ENCODE assay signal across 8 cellular contexts in genomic region chr18:45874501-45875184, GRCh38. TPM values are rescaled to one million over a fixed set of nuclear protein-coding genes. Genes with fewer than 3 reads are reported as not detected.
DNase-seq lines count a peak whose midpoint lies in the region; ATAC-seq, FAIRE-seq and TF ChIP-seq lines count a peak whose summit lies in the region.

No MANE protein-coding gene starts in this region.

- in situ Hi-C loops in HepG2 (cut with HindIII; ENCODE audit: extremely low pct_ligation_motif_present, low pct_unique_long_range_greater_than_20kb) = no loop called here

- peak overlapping the region; percentile 63 for H3K4me3 Mint-ChIP-seq in activated naive CD8-positive, alpha-beta T cell treated with anti-CD3 and anti-CD28 coated beads, Interleukin-2, amount 10 ng/mL, durations not matched to agents 7 days and 5 days
- peak overlapping the region; percentile 29 for H3K4me3 Mint-ChIP-seq in stimulated activated naive CD8-positive, alpha-beta T cell treated with anti-CD3 and anti-CD28 coated beads, Interleukin-15, Interleukin-2, amounts not matched to agents 100 ng/mL and 50 ng/mL, for 24 hours

- peaks cover 68% of the 10 kb centered on the region for H3K36me3 Mint-ChIP-seq in activated naive CD8-positive, alpha-beta T cell treated with anti-CD3 and anti-CD28 coated beads, Interleukin-2, amount 10 ng/mL, durations not matched to agents 7 days and 5 days
- peaks cover 75% of the 10 kb centered on the region for H3K36me3 Mint-ChIP-seq in stimulated activated naive CD8-positive, alpha-beta T cell treated with anti-CD3 and anti-CD28 coated beads, Interleukin-15, Interleukin-2, amounts not matched to agents 100 ng/mL and 50 ng/mL, for 24 hours (ENCODE audit: low read depth)

- peaks cover 86% of the 10 kb centered on the region for H3K36me3 ChIP-seq in DND-41 (ENCODE audit: insufficient read depth, low read length)
- H3K36me3 ChIP-seq in stomach = peaks cover 21 to 96% (median 93%) of the 10 kb centered on the region in 4 donors
- peaks cover 6 to 46% of the 10 kb centered on the region in 2 experiments; a peak in 4 of 5 replicates for H3K36me3 ChIP-seq in HepG2 (replicated peaks in 1 of 2; ENCODE audit: control insufficient read depth in 1 of 2, insufficient read depth in 2 of 2, low read length in 2 of 2)

- H3K4me2 ChIP-seq in DND-41 (ENCODE audit: insufficient read depth, low read length) (no peak overlapping the region), HepG2 (ENCODE audit: low read depth, low read length) (no peak overlapping the region)

- no peaks in the 10 kb centered on the region for H3K27me3 ChIP-seq in DND-41 (ENCODE audit: insufficient read depth, low read length, poor library complexity)
- H3K27me3 ChIP-seq in stomach = no peaks in the 10 kb centered on the region
- no peaks in the 10 kb centered on the region for H3K27me3 ChIP-seq in HepG2 (ENCODE audit: control insufficient read depth in 1 of 2, insufficient read depth in 2 of 2, low read length in 2 of 2)

- TF ChIP-seq CTCF in DND-41 (IDR thresholded peaks at IDR 0.05; ENCODE audit: borderline replicate concordance, extremely low read depth, low read length, poor library complexity, severe bottlenecking) (no peak), NB4 (IDR thresholded peaks at IDR 0.05; ENCODE audit: low read depth, low read length) (no peak), stomach (IDR thresholded peaks at IDR 0.05) (no peak), HepG2 (CRISPR knock-in tag; IDR thresholded peaks at IDR 0.05) (no peak)

- peaks cover 3% of the 10 kb centered on the region for H3K9me3 ChIP-seq in DND-41 (ENCODE audit: insufficient read depth, low read length, severe bottlenecking)
- no peaks in the 10 kb centered on the region for H3K9me3 ChIP-seq in stomach
- no peaks in the 10 kb centered on the region for H3K9me3 ChIP-seq in HepG2 (ENCODE audit: low read length)

- 83 to 89% (median 86%) methylated on average over 5 of the region's 5 CpGs for WGBS in stomach, 5 donors
- WGBS in HepG2 (ENCODE audit: low lambda C conversion rate) = 98% methylated on average over 5 of the region's 5 CpGs

- POLR2A ChIA-PET in activated naive CD8-positive, alpha-beta T cell treated with anti-CD3 and anti-CD28 coated beads, Interleukin-2, amount 10 ng/mL, durations not matched to agents 7 days and 5 days (lab: Charles Lee) = no interaction called here
- POLR2A ChIA-PET in HepG2 (lab: Yijun Ruan, JAX) = no interaction called here

- no peaks in the 10 kb centered on the region for H4K20me1 ChIP-seq in DND-41 (ENCODE audit: insufficient read depth, low read length)
- no peaks in the 10 kb centered on the region for H4K20me1 ChIP-seq in HepG2 (ENCODE audit: insufficient read depth, low read length)

- no TSS peak for BruUV-seq in HepG2 (replicated peaks; lab: Mats Ljungman, UMichigan)

- no peak for TF ChIP-seq RAD21 in HepG2 (CRISPR knock-in tag; IDR thresholded peaks at IDR 0.05)

- no peak for FAIRE-seq in HepG2 (lab: Jason Lieb, UNC)

- H3K9ac ChIP-seq in DND-41 (ENCODE audit: low read depth, low read length) (no peak overlapping the region), HepG2 (ENCODE audit: insufficient read depth, low read depth, low read length) (no peak overlapping the region)

- H3K9me3 Mint-ChIP-seq in activated naive CD8-positive, alpha-beta T cell treated with anti-CD3 and anti-CD28 coated beads, Interleukin-2, amount 10 ng/mL, durations not matched to agents 7 days and 5 days = peaks cover 16% of the 10 kb centered on the region
- H3K9me3 Mint-ChIP-seq in stimulated activated naive CD8-positive, alpha-beta T cell treated with anti-CD3 and anti-CD28 coated beads, Interleukin-15, Interleukin-2, amounts not matched to agents 100 ng/mL and 50 ng/mL, for 24 hours = peaks cover 14% of the 10 kb centered on the region

- intact Hi-C loops in stomach (cut with DNase I; ENCODE audit: low total_unique reads) = loop anchor here (10.0 kb wide), 1 partner anchor 180 kb away; no protein-coding TSS in a partner anchor
- intact Hi-C loops in HepG2 (cut with micrococcal nuclease; ENCODE audit: unreplicated experiment) = no loop called here

- H2AFZ ChIP-seq in DND-41 (ENCODE audit: low read depth, low read length) = no peak overlapping the region
- no peak overlapping the region for H2AFZ ChIP-seq in HepG2 (ENCODE audit: low read length)

- no peaks in the 10 kb centered on the region for H3K27me3 Mint-ChIP-seq in activated naive CD8-positive, alpha-beta T cell treated with anti-CD3 and anti-CD28 coated beads, Interleukin-2, amount 10 ng/mL, durations not matched to agents 7 days and 5 days
- H3K27me3 Mint-ChIP-seq in stimulated activated naive CD8-positive, alpha-beta T cell treated with anti-CD3 and anti-CD28 coated beads, Interleukin-15, Interleukin-2, amounts not matched to agents 100 ng/mL and 50 ng/mL, for 24 hours = no peaks in the 10 kb centered on the region

- peak; percentile 14 for DNase-seq in DND-41
- peak; percentile 8 for DNase-seq in NB4 (ENCODE audit: low read depth)
- DNase-seq in activated naive CD8-positive, alpha-beta T cell treated with anti-CD3 and anti-CD28 coated beads, Interleukin-2, amount 10 ng/mL, durations not matched to agents 7 days and 5 days = peak; percentile 47
- no peak for DNase-seq in ureter (ENCODE audit: low spot score)
- DNase-seq in stomach = no peak
- no peak for DNase-seq in HepG2 (ENCODE audit: low spot score)

- no peaks in the 10 kb centered on the region for H3K79me2 ChIP-seq in DND-41 (ENCODE audit: insufficient read depth, low read length)
- no peaks in the 10 kb centered on the region for H3K79me2 ChIP-seq in HepG2 (ENCODE audit: insufficient read depth, low read length)

- no peak for ATAC-seq in DND-41 (ENCODE audit: insufficient read depth, low read depth)
- peak; percentile 91 for ATAC-seq in GM21576 (IDR thresholded peaks at IDR 0.05; ENCODE audit: unreplicated experiment)
- peak; percentile 88 for ATAC-seq in activated naive CD8-positive, alpha-beta T cell treated with anti-CD3 and anti-CD28 coated beads, Interleukin-2, amount 10 ng/mL, durations not matched to agents 7 days and 5 days (ENCODE audit: low read depth)
- ATAC-seq in HepG2 = no peak

- H3K4me1 ChIP-seq in DND-41 (ENCODE audit: insufficient read depth, low read length) = no peaks in the 10 kb centered on the region
- H3K4me1 ChIP-seq in stomach = peaks cover 0 to under 1% (median 0%) of the 10 kb centered on the region in 4 donors
- no peaks in the 10 kb centered on the region for H3K4me1 ChIP-seq in HepG2 (ENCODE audit: insufficient read depth, low read length)

- CTCF ChIA-PET in HepG2 (lab: Yijun Ruan, JAX; ENCODE audit: low intra/inter-chr PET ratio, low total read pairs) = no interaction called here

- peaks cover 25% of the 10 kb centered on the region for H3K4me1 Mint-ChIP-seq in activated naive CD8-positive, alpha-beta T cell treated with anti-CD3 and anti-CD28 coated beads, Interleukin-2, amount 10 ng/mL, durations not matched to agents 7 days and 5 days
- peaks cover 38% of the 10 kb centered on the region for H3K4me1 Mint-ChIP-seq in stimulated activated naive CD8-positive, alpha-beta T cell treated with anti-CD3 and anti-CD28 coated beads, Interleukin-15, Interleukin-2, amounts not matched to agents 100 ng/mL and 50 ng/mL, for 24 hours (ENCODE audit: low read depth)

- TF ChIP-seq EP300 in stomach (IDR thresholded peaks at IDR 0.05) = no peak
- no peak for TF ChIP-seq EP300 in HepG2 (IDR thresholded peaks at IDR 0.05; ENCODE audit: low read depth in 2 of 2, low read length in 2 of 2)
- no peak for TF ChIP-seq EP300 in HepG2 (CRISPR knock-in tag; IDR thresholded peaks at IDR 0.05; ENCODE audit: borderline replicate concordance)

- peak overlapping the region; percentile 88 for H3K27ac Mint-ChIP-seq in activated naive CD8-positive, alpha-beta T cell treated with anti-CD3 and anti-CD28 coated beads, Interleukin-2, amount 10 ng/mL, durations not matched to agents 7 days and 5 days
- peak overlapping the region; percentile 96 for H3K27ac Mint-ChIP-seq in stimulated activated naive CD8-positive, alpha-beta T cell treated with anti-CD3 and anti-CD28 coated beads, Interleukin-15, Interleukin-2, amounts not matched to agents 100 ng/mL and 50 ng/mL, for 24 hours

- TF ChIP-seq POLR2A in NB4 (IDR thresholded peaks at IDR 0.05; ENCODE audit: extremely low read depth, insufficient read length) (no peak), stomach (IDR thresholded peaks at IDR 0.05) (no peak), HepG2 (IDR thresholded peaks at IDR 0.05; ENCODE audit: insufficient read depth in 1 of 2, low read depth in 2 of 2, low read length in 2 of 2) (no peak)

- H3K27ac ChIP-seq in DND-41 (ENCODE audit: low read length) = no peak overlapping the region
- no peak overlapping the region for H3K27ac ChIP-seq in stomach
- H3K27ac ChIP-seq in HepG2 (ENCODE audit: extremely low read length, insufficient read depth, low read length) = no peak overlapping the region

- H3K4me3 ChIP-seq in DND-41 (ENCODE audit: low read depth in 1 of 2, low read length in 2 of 2) (no peak overlapping the region), NB4 (ENCODE audit: low read depth, low read length) (no peak overlapping the region), stomach (no peak overlapping the region), HepG2 (replicated peaks in 1 of 3; ENCODE audit: insufficient read depth in 1 of 3, low read depth in 2 of 3, low read length in 3 of 3) (no peak overlapping the region)

RNA-seq across cellular contexts. Expression of gene SIGLEC15, which starts 49.2 kb away (rescaled TPM):
- not detected for total RNA-seq in activated naive CD8-positive, alpha-beta T cell treated with anti-CD3 and anti-CD28 coated beads, Interleukin-2, amount 10 ng/mL, durations not matched to agents 7 days and 5 days
- total RNA-seq in ureter = 8.4 TPM
- total RNA-seq in stomach = 1 to 10 TPM in 1 of 5 donors, under 1 TPM in 1, not detected in 3; 0.92 to 5.5 TPM
- polyA plus RNA-seq in stomach = under 1 TPM; 0.10 to 0.76 (median 0.25) TPM
- not detected in 2 replicates for total RNA-seq in HepG2 (2016; rRNA removed; fragmentation: Illumina TruSeq; extraction: Trizol)
- not detected in 2 replicates for total RNA-seq in HepG2 (2016; cell fraction: cytosol; rRNA removed; fragmentation: Illumina TruSeq; extraction: Trizol; ENCODE audit: low read depth)
- total RNA-seq in HepG2 (2016; cell fraction: insoluble cytoplasmic fraction; rRNA removed; fragmentation: Illumina TruSeq; extraction: Trizol) = not detected in 2 replicates
- not detected in 2 replicates for total RNA-seq in HepG2 (2016; cell fraction: membrane; rRNA removed; fragmentation: Illumina TruSeq; extraction: Trizol)
- not detected in 2 replicates for total RNA-seq in HepG2 (2016; cell fraction: nucleus; rRNA removed; fragmentation: Illumina TruSeq; extraction: Trizol)
- not detected in 2 replicates for polyA plus RNA-seq in HepG2 (2011; rRNA removed)
- polyA plus RNA-seq in HepG2 (2011; cell fraction: cytosol; rRNA removed) = not detected in 2 replicates
- not detected in 2 replicates for polyA plus RNA-seq in HepG2 (2011; cell fraction: nucleus; rRNA removed)
- not detected in 2 replicates for polyA plus RNA-seq in HepG2 (2012)
- polyA plus RNA-seq in HepG2 (2016; cell fraction: cytosol; fragmentation: Illumina TruSeq; extraction: Trizol; ENCODE audit: low read depth) = not detected in 2 replicates
- not detected in 2 replicates for polyA plus RNA-seq in HepG2 (2016; cell fraction: insoluble cytoplasmic fraction; fragmentation: Illumina TruSeq; extraction: Trizol; ENCODE audit: low read depth)
- polyA plus RNA-seq in HepG2 (2016; cell fraction: membrane; fragmentation: Illumina TruSeq; extraction: Trizol; ENCODE audit: low read depth) = not detected in 2 replicates
- not detected in 2 replicates for polyA plus RNA-seq in HepG2 (2016; cell fraction: nucleus; fragmentation: Illumina TruSeq; extraction: Trizol; ENCODE audit: insufficient read depth, low read depth)
- polyA minus RNA-seq in HepG2 (2011; rRNA and poly(A)+ RNA removed; ENCODE audit: low replicate concordance) = not detected in 2 replicates
- not detected in 2 replicates for polyA minus RNA-seq in HepG2 (2011; cell fraction: cytosol; rRNA and poly(A)+ RNA removed)
- not detected in 2 replicates for polyA minus RNA-seq in HepG2 (2011; cell fraction: nucleus; rRNA and poly(A)+ RNA removed)

Comparison
In these comparisons a context has a peak if more than half of its experiments do, and no peak if none do; other contexts are left out.
1. ATAC-seq: peak in GM21576 (single experiment) and activated naive CD8-positive, alpha-beta T cell treated with anti-CD3 and anti-CD28 coated beads, Interleukin-2, amount 10 ng/mL, durations not matched to agents 7 days and 5 days (single experiment); none in DND-41 (single experiment) and HepG2 (single experiment).
2. DNase-seq: peak in DND-41 (single experiment), NB4 (single experiment) and activated naive CD8-positive, alpha-beta T cell treated with anti-CD3 and anti-CD28 coated beads, Interleukin-2, amount 10 ng/mL, durations not matched to agents 7 days and 5 days (single experiment); none in ureter (single experiment), stomach (single experiment) and HepG2 (single experiment).